Comparison of ENCODE assay signal across 9 cellular contexts in genomic region chr11:19714093-19714386, GRCh38. TPM values are rescaled to one million over a fixed set of nuclear protein-coding genes. Genes with fewer than 3 reads are reported as not detected.
DNase-seq lines count a peak whose midpoint lies in the region; ATAC-seq and TF ChIP-seq lines count a peak whose summit lies in the region.
"Had no signal": no experiment of that assay in that cellular context is flagged by ENCODE, and none has a peak within 500 bp of the region (broad histone marks: within the 10 kb centered on the region; RNA-seq: fewer than 3 reads in every experiment).

No MANE protein-coding gene starts in this region.

- peak overlapping the region; percentile 67 for H3K4me3 Mint-ChIP-seq in mesothelial cell of epicardium

- intact Hi-C loops in left cardiac atrium (cut with DNase I) (no loop called here), Right ventricle myocardium inferior (cut with DNase I) (loop anchor here (2.0 to 5.0 kb wide), 2 partner anchors 23 to 87 kb away; no protein-coding TSS in a partner anchor), mammary epithelial cell (cut with micrococcal nuclease) (loop anchor here (2.0 to 10.0 kb wide), 3 partner anchors 45 to 119 kb away; no protein-coding TSS in a partner anchor)

- CTCF ChIA-PET in mammary epithelial cell (lab: Charles Lee; ENCODE audit: low non-redundant PET) = interaction anchor here (0.6 kb wide), 1 partner anchor 19 kb away, joined by 5 read pairs; no protein-coding TSS in a partner anchor

- no peaks in the 10 kb centered on the region for H3K9me3 Mint-ChIP-seq in mesothelial cell of epicardium

- H3K4me1 Mint-ChIP-seq in mesothelial cell of epicardium = peaks cover 58% of the 10 kb centered on the region

- H3K36me3 Mint-ChIP-seq in mesothelial cell of epicardium = no peaks in the 10 kb centered on the region

- dilution Hi-C loops in mammary epithelial cell (cut with HindIII; ENCODE audit: low sequenced_read_pairs) = no loop called here

- BruUV-seq in mammary epithelial cell (replicated peaks; lab: Mats Ljungman, UMichigan) = no TSS peak

- ATAC-seq in left cardiac atrium (no peak), Right ventricle myocardium inferior (no peak), GM18873 (IDR thresholded peaks at IDR 0.05; ENCODE audit: low FRiP score, unreplicated experiment) (no peak)

- in situ Hi-C loops in mammary epithelial cell (cut with MboI; ENCODE audit: low sequenced_read_pairs in 2 of 2) = no loop called here

- 9% methylated on average over 11 of the region's 17 CpGs for WGBS in mammary epithelial cell (ENCODE audit: low coverage, missing lambda C conversion rate)

- peaks cover 45% of the 10 kb centered on the region for H3K4me1 ChIP-seq in mammary epithelial cell (ENCODE audit: insufficient read depth, low read length)

- peak overlapping the region; percentile 99 for H3K4me2 ChIP-seq in mammary epithelial cell (ENCODE audit: insufficient read depth, low read depth, low read length)

- H4K20me1 ChIP-seq in mammary epithelial cell (ENCODE audit: insufficient read depth, low read length) = no peaks in the 10 kb centered on the region

- H2AFZ ChIP-seq in mammary epithelial cell (ENCODE audit: low read depth, low read length) = peak overlapping the region; percentile 90

- peak overlapping the region; percentile 43 for H3K27ac ChIP-seq in mammary epithelial cell (ENCODE audit: insufficient read depth, low read depth, low read length)
- H3K27ac ChIP-seq: cardiac muscle cell had no signal

- peak overlapping the region; percentile 36 for H3K27ac Mint-ChIP-seq in mesothelial cell of epicardium

- no peaks in the 10 kb centered on the region for H3K27me3 ChIP-seq in mammary epithelial cell (ENCODE audit: insufficient read depth, low read length)

- H3K9ac ChIP-seq in mammary epithelial cell (ENCODE audit: insufficient read depth, low read length) = peak overlapping the region; percentile 72

- peaks cover 37% of the 10 kb centered on the region for H3K79me2 ChIP-seq in mammary epithelial cell (ENCODE audit: insufficient read depth, low read length)

- peak overlapping the region; percentile 65 to 82 (median 72) for H3K4me3 ChIP-seq in mammary epithelial cell (replicated peaks in 1 of 3; ENCODE audit: insufficient read depth in 1 of 3, low read depth in 2 of 3, low read length in 3 of 3)

- TF ChIP-seq CTCF in mammary epithelial cell (conservative IDR thresholded peaks at IDR 0.05 in 1 of 2, IDR thresholded peaks at IDR 0.05 in 1 of 2; ENCODE audit: extremely low read depth in 1 of 2, insufficient read depth in 1 of 2, low read depth in 1 of 2, low read length in 2 of 2) = no peak
- no peak for TF ChIP-seq CTCF in mesothelial cell of epicardium (IDR thresholded peaks at IDR 0.05; ENCODE audit: unreplicated experiment)

- no peaks in the 10 kb centered on the region for H3K9me3 ChIP-seq in mammary epithelial cell (replicated peaks; ENCODE audit: insufficient read depth, low read length)

- no peaks in the 10 kb centered on the region for H3K36me3 ChIP-seq in mammary epithelial cell (ENCODE audit: insufficient read depth, low read length)
- H3K36me3 ChIP-seq: cardiac muscle cell had no signal

- H3K27me3 Mint-ChIP-seq in mesothelial cell of epicardium (ENCODE audit: low read depth) = peaks cover 25% of the 10 kb centered on the region

- DNase-seq in left cardiac atrium (peak; percentile 24), Right ventricle myocardium inferior (ENCODE audit: missing footprints) (no peak), mammary epithelial cell (no peak), mesothelial cell of epicardium (ENCODE audit: low spot score in 2 of 2, unreplicated experiment in 2 of 2) (no peak), middle frontal gyrus (ENCODE audit: extremely low spot score, low spot score) (no peak), HuH-7.5 (ENCODE audit: low spot score) (no peak)
- no peak for DNase-seq in activated effector memory CD4-positive, alpha-beta T cell treated with anti-CD3 and anti-CD28 coated beads, Interleukin-2, amount 50 U/mL, for 16 hours

RNA-seq across cellular contexts. Expression of gene NAV2, which starts 1.4 kb away (rescaled TPM):
- total RNA-seq in left cardiac atrium (10 to 100 TPM; 12.3 to 15.3 TPM), Right ventricle myocardium inferior (14.0 TPM), mammary epithelial cell (10 to 100 TPM; 38.4 to 46.2 TPM), mesothelial cell of epicardium (63.1 to 69.8 TPM (median 67.7 TPM) in 3 replicates)
- polyA plus RNA-seq in mammary epithelial cell = 11.0 TPM
- polyA minus RNA-seq in mammary epithelial cell = 44.8 TPM

Comparison
In these comparisons a context has a peak if more than half of its experiments do, and no peak if none do; other contexts are left out.
1. intact Hi-C loops: an anchor here in Right ventricle myocardium inferior (2.0 to 5.0 kb wide) and mammary epithelial cell (2.0 to 10.0 kb wide); none called in left cardiac atrium.